In genomic region chr7:123797673-123798526, GRCh38 we compare ENCODE assay signal across 9 cellular contexts. TPM values are rescaled to one million over a fixed set of nuclear protein-coding genes. Genes with fewer than 3 reads are reported as not detected.
DNase-seq lines count a peak whose midpoint lies in the region; ATAC-seq and TF ChIP-seq lines count a peak whose summit lies in the region.
"Had no signal": no experiment of that assay in that cellular context is flagged by ENCODE, and none has a peak within 500 bp of the region (broad histone marks: within the 10 kb centered on the region; RNA-seq: fewer than 3 reads in every experiment).

No MANE protein-coding gene starts in this region.

- peak overlapping the region; percentile 16 to 19 for H3K27ac ChIP-seq in breast epithelium

- H3K4me1 ChIP-seq in breast epithelium: no peaks in the 10 kb centered on the region

- peak; percentile 27 for DNase-seq in D341Med (ENCODE audit: low spot score)
- DNase-seq in NCI-H460 (ENCODE audit: extremely low read depth, low read depth): peak; percentile 64
- no peak for DNase-seq in breast epithelium (ENCODE audit: low spot score in 2 of 2)
- no peak for DNase-seq in left colon
- no peak for DNase-seq in T-helper 9 cell
- no peak for DNase-seq in activated CD4-positive, alpha-beta T cell treated with anti-CD3 and anti-CD28 coated beads, Interleukin-2, amount 50 U/mL, for 1 hour
- no peak for DNase-seq in activated CD8-positive, alpha-beta memory T cell treated with anti-CD3 and anti-CD28 coated beads, Interleukin-2, amount 50 U/mL, for 4 hours

- TF ChIP-seq CTCF in breast epithelium (IDR thresholded peaks at IDR 0.05): peak in 2 of 3 donors; percentile 51 to 68

- no peaks in the 10 kb centered on the region for H3K36me3 ChIP-seq in breast epithelium

- TF ChIP-seq POLR2A in breast epithelium (IDR thresholded peaks at IDR 0.05): no peak

- peak; percentile 47 for ATAC-seq in HG02798 (IDR thresholded peaks at IDR 0.05; ENCODE audit: poor library complexity, unreplicated experiment)
- peak; percentile 80 for ATAC-seq in left colon

- no peak overlapping the region for H3K4me3 ChIP-seq in breast epithelium

- no peaks in the 10 kb centered on the region for H3K27me3 ChIP-seq in breast epithelium

- intact Hi-C loops in breast epithelium (cut with DNase I; ENCODE audit: low total_unique reads): no loop called here
- intact Hi-C loops in left colon (cut with DNase I, micrococcal nuclease): loop anchor here in 1 of 2 donors (5.0 kb wide), 1 partner anchor 64 kb away; no protein-coding TSS in a partner anchor

- H3K9me3 ChIP-seq in breast epithelium: no peaks in the 10 kb centered on the region

RNA-seq across cellular contexts. Expression of gene HYAL4, which starts 47.1 kb away (rescaled TPM):
- not detected in 2 replicates for total RNA-seq in NCI-H460 (2014; rRNA removed; shearing (Covaris generic))
- not detected in 2 replicates for polyA plus RNA-seq in NCI-H460 (2014; cell fraction: nucleus; rRNA removed)
- total RNA-seq in breast epithelium (under 1 TPM in 1 of 3 donors, not detected in 2; 0.15 TPM), left colon (not detected)
- polyA plus RNA-seq: IgD-negative memory B cell had no signal

RNA-seq across cellular contexts. Expression of gene WASL, which starts 49.1 kb away (rescaled TPM):
- 30.1 and 32.4 TPM in 2 replicates for total RNA-seq in NCI-H460 (2014; rRNA removed; shearing (Covaris generic))
- polyA plus RNA-seq in NCI-H460 (2014; cell fraction: nucleus; rRNA removed): 8.6 and 13.6 TPM in 2 replicates
- 10 to 100 TPM; 27.8 to 38.3 (median 37.8) TPM for total RNA-seq in breast epithelium
- 100 to 1,000 TPM in 1 of 2 donors, 10 to 100 TPM in 1; 93.3 to 108 TPM for total RNA-seq in left colon

Comparison
In these comparisons a context has a peak if more than half of its experiments do, and no peak if none do; other contexts are left out.
1. DNase-seq: peak in D341Med (single experiment) and NCI-H460 (single experiment); none in breast epithelium (0 of 2), left colon (0 of 2), T-helper 9 cell (single experiment), activated CD4-positive, alpha-beta T cell treated with anti-CD3 and anti-CD28 coated beads, Interleukin-2, amount 50 U/mL, for 1 hour (single experiment) and activated CD8-positive, alpha-beta memory T cell treated with anti-CD3 and anti-CD28 coated beads, Interleukin-2, amount 50 U/mL, for 4 hours (single experiment).